ENCODE assay signal across 14 cellular contexts in genomic region chr11:1299621-1300020, GRCh38. TPM values are rescaled to one million over a fixed set of nuclear protein-coding genes. Genes with fewer than 3 reads are reported as not detected.
A peak's percentile ranks its signal among the peaks of the same experiment; 100 is the strongest.
DNase-seq lines count a peak whose midpoint lies in the region; ATAC-seq, FAIRE-seq and TF ChIP-seq lines count a peak whose summit lies in the region.
"Had no signal": no experiment of that assay in that cellular context is flagged by ENCODE, and none has a peak within 500 bp of the region (broad histone marks: within the 10 kb centered on the region; RNA-seq: fewer than 3 reads in every experiment).

No MANE protein-coding gene starts in this region.

- ATAC-seq in psoas muscle (no peak), GM19035 (IDR thresholded peaks at IDR 0.05; ENCODE audit: unreplicated experiment) (no peak)
- ATAC-seq: activated naive CD8-positive, alpha-beta T cell treated with anti-CD3 and anti-CD28 coated beads, Interleukin-2, amount 50 U/mL, for 24 hours; effector memory CD8-positive, alpha-beta T cell; T-helper 17 cell had no signal

- no peaks in the 10 kb centered on the region for H3K27me3 ChIP-seq in BLaER1 treated with 17β-estradiol and CSF1 and Interleukin-3, amounts not matched to agents 10 nM and 100 nM
- H3K27me3 ChIP-seq in psoas muscle (ENCODE audit: insufficient read depth in 3 of 3, low read length in 2 of 3), result no peaks in the 10 kb centered on the region
- H3K27me3 ChIP-seq: BE2C, heart right ventricle had no signal

- no peaks in the 10 kb centered on the region for H3K9me3 ChIP-seq in BLaER1 treated with 17β-estradiol and CSF1 and Interleukin-3, amounts not matched to agents 10 nM and 100 nM (replicated peaks in 1 of 11)
- H3K9me3 ChIP-seq in kidney (ENCODE audit: control insufficient read depth in 1 of 2, low read length in 2 of 2) (no peaks in the 10 kb centered on the region), psoas muscle (no peaks in the 10 kb centered on the region)
- H3K9me3 ChIP-seq: BE2C, heart right ventricle had no signal

- H3K9ac ChIP-seq in BLaER1 treated with 17β-estradiol and CSF1 and Interleukin-3, amounts not matched to agents 10 nM and 100 nM, result peak overlapping the region in 10 of 11 experiments; percentile 2 to 68 (median 40); a peak in 9 of 22 replicates
- peak overlapping the region; percentile 18 to 29 for H3K9ac ChIP-seq in kidney (ENCODE audit: low read length in 2 of 2)

- intact Hi-C loops in kidney (cut with DNase I) (no loop called here), psoas muscle (cut with DNase I) (loop anchor here (2.0 to 5.0 kb wide), 4 partner anchors 38 to 273 kb away; partner anchors contain the start of gene DUSP8 (in 1 of the 2))

- no peak for FAIRE-seq in kidney (lab: Jason Lieb, UNC)

- WGBS in psoas muscle, 3 donors, result 78 to 86% (median 79%) methylated on average over 23 of the region's 23 CpGs

- peak overlapping the region in 9 of 11 experiments; percentile 28 to 76 (median 67); a peak in 16 of 22 replicates for H3K27ac ChIP-seq in BLaER1 treated with 17β-estradiol and CSF1 and Interleukin-3, amounts not matched to agents 10 nM and 100 nM
- H3K27ac ChIP-seq in VCaP (peak overlapping the region; percentile 97), kidney (ENCODE audit: low read depth in 2 of 2, low read length in 2 of 2) (peak overlapping the region; percentile 20 to 55), psoas muscle (peak overlapping the region; percentile 91)

- peak overlapping the region in 10 of 11 experiments; percentile 65 to 97 (median 78); a peak in 19 of 22 replicates for H3K4me2 ChIP-seq in BLaER1 treated with 17β-estradiol and CSF1 and Interleukin-3, amounts not matched to agents 10 nM and 100 nM

- H3K4me1 ChIP-seq in BLaER1 treated with 17β-estradiol and CSF1 and Interleukin-3, amounts not matched to agents 10 nM and 100 nM, result peaks cover 27 to 78% (median 69%) of the 10 kb centered on the region in 10 experiments
- H3K4me1 ChIP-seq in kidney (ENCODE audit: control insufficient read depth in 1 of 2, insufficient read depth in 1 of 2, low read depth in 1 of 2, low read length in 2 of 2), result peaks cover 33 to 47% of the 10 kb centered on the region in 2 donors
- peaks cover 71% of the 10 kb centered on the region for H3K4me1 ChIP-seq in psoas muscle
- H3K4me1 ChIP-seq: BE2C had no signal

- no peak for TF ChIP-seq CTCF in VCaP (conservative IDR thresholded peaks at IDR 0.05)
- TF ChIP-seq CTCF in kidney (IDR thresholded peaks at IDR 0.05; ENCODE audit: borderline replicate concordance, extremely low read depth, insufficient read depth), result no peak
- TF ChIP-seq CTCF in psoas muscle (IDR thresholded peaks at IDR 0.05), result no peak

- DNase-seq in kidney, result peak; percentile 70
- no peak for DNase-seq in psoas muscle
- DNase-seq in SHP77 (lab: John Stamatoyannopoulos, UW), result no peak
- DNase-seq in NCI-H2196 (lab: John Stamatoyannopoulos, UW; ENCODE audit: unreplicated experiment), result no peak
- DNase-seq in midbrain (lab: John Stamatoyannopoulos, UW), result no peak
- DNase-seq: activated naive CD8-positive, alpha-beta T cell treated with anti-CD3 and anti-CD28 coated beads, Interleukin-2, amount 50 U/mL, for 24 hours; BE2C; effector memory CD8-positive, alpha-beta T cell; NCI-H2081 treated with DMSO at 0.1 percent for 48 hours; T-helper 17 cell had no signal

- peaks cover 18 to 92% (median 64%) of the 10 kb centered on the region in 11 experiments; a peak in 21 of 22 replicates for H3K36me3 ChIP-seq in BLaER1 treated with 17β-estradiol and CSF1 and Interleukin-3, amounts not matched to agents 10 nM and 100 nM
- H3K36me3 ChIP-seq in kidney (ENCODE audit: control insufficient read depth in 1 of 2, insufficient read depth in 2 of 2, low read length in 2 of 2), result peaks cover 0 to 3% of the 10 kb centered on the region in 2 donors
- peaks cover 2 to 17% of the 10 kb centered on the region in 2 donors for H3K36me3 ChIP-seq in psoas muscle (ENCODE audit: insufficient read depth in 1 of 2, low read depth in 1 of 2)
- H3K36me3 ChIP-seq: BE2C had no signal

- peaks cover 90 to 100% (median 97%) of the 10 kb centered on the region in 11 experiments for H4K20me1 ChIP-seq in BLaER1 treated with 17β-estradiol and CSF1 and Interleukin-3, amounts not matched to agents 10 nM and 100 nM

- 0 out of 20 replicates have a peak overlapping the region, but pooled peaks of 2 of the 10 experiments have one; percentile 8 to 12 for H3K4me3 ChIP-seq in BLaER1 treated with 17β-estradiol and CSF1 and Interleukin-3, amounts not matched to agents 10 nM and 100 nM
- no peak overlapping the region for H3K4me3 ChIP-seq in kidney (ENCODE audit: low read length in 2 of 2)
- H3K4me3 ChIP-seq in psoas muscle, result peak overlapping the region; percentile 56
- H3K4me3 ChIP-seq: heart right ventricle had no signal

RNA-seq across cellular contexts. Expression of gene TOLLIP, which starts 9.8 kb away (rescaled TPM):
- total RNA-seq in kidney (65.5 TPM), psoas muscle (10 to 100 TPM; 45.0 to 74.6 (median 65.6) TPM)
- polyA plus RNA-seq in kidney (ENCODE audit: insufficient read depth, low read depth, low replicate concordance) (88.0 TPM), psoas muscle (10 to 100 TPM; 33.5 to 56.4 (median 49.9) TPM)

Comparison
In these comparisons a context has a peak if more than half of its experiments do, and no peak if none do; other contexts are left out.
1. H3K27ac ChIP-seq: peak in every context shown above with its lines; median percentile 97 in VCaP; 91 in psoas muscle; 67 in BLaER1 treated with 17β-estradiol and CSF1 and Interleukin-3, amounts not matched to agents 10 nM and 100 nM; 38 in kidney.